In the genomic region with DNA sequence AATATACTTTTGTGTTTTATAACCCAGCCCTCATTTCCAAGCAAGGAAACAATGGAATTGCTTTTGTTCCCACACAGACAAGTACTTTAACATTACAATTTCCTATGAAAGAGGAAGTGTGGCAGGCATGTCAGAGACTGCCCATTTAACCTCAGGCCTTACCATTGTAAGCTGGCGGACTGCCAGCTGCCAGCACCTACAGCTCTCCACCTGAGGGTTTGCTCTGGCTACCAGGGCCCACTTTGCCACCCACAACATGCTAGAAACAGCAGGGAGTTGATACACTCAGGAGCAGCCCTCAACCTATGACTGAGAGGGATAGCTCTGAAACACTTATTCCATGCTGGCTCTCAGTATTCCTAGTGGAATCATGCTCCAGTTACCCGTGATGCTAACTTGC, we compare ENCODE assay signal across 21 cellular contexts.
DNase-seq lines count a peak whose midpoint lies in the region; TF ChIP-seq lines count a peak whose summit lies in the region.
"Had no signal": no experiment of that assay in that cellular context is flagged by ENCODE, and none has a peak within 500 bp of the region (broad histone marks: within the 10 kb centered on the region; RNA-seq: fewer than 3 reads in every experiment).

No MANE protein-coding gene starts in this region.

- no peak for TF ChIP-seq CTCF in mammary epithelial cell (conservative IDR thresholded peaks at IDR 0.05 in 1 of 2, IDR thresholded peaks at IDR 0.05 in 1 of 2; ENCODE audit: extremely low read depth in 1 of 2, insufficient read depth in 1 of 2, low read depth in 1 of 2, low read length in 2 of 2)

- H3K4me2 ChIP-seq in mammary epithelial cell (ENCODE audit: insufficient read depth, low read depth, low read length) (peak overlapping the region; percentile 18), Karpas-422 (ENCODE audit: low read depth, low read length, poor library complexity, severe bottlenecking) (no peak overlapping the region)
- H3K4me2 ChIP-seq: A549; BLaER1 treated with 17β-estradiol and CSF1 and Interleukin-3, amounts not matched to agents 10 nM and 100 nM; SK-N-SH had no signal

- dilution Hi-C loops in mammary epithelial cell (cut with HindIII; ENCODE audit: low sequenced_read_pairs), result no loop called here

- no peaks in the 10 kb centered on the region for H3K9me2 ChIP-seq in Karpas-422 (replicated peaks; ENCODE audit: insufficient read depth, low read length)
- H3K9me2 ChIP-seq: SK-N-SH had no signal

- H3K27me3 ChIP-seq in mammary epithelial cell (ENCODE audit: insufficient read depth, low read length), result no peaks in the 10 kb centered on the region
- H3K27me3 ChIP-seq in Karpas-422 (ENCODE audit: low read length), result no peaks in the 10 kb centered on the region
- H3K27me3 ChIP-seq: BLaER1 treated with 17β-estradiol and CSF1 and Interleukin-3, amounts not matched to agents 10 nM and 100 nM; pancreas; vagina had no signal

- H3K4me3 ChIP-seq in mammary epithelial cell (replicated peaks in 1 of 3; ENCODE audit: insufficient read depth in 1 of 3, low read depth in 2 of 3, low read length in 3 of 3) (no peak overlapping the region), Karpas-422 (ENCODE audit: low read length) (no peak overlapping the region)
- H3K4me3 ChIP-seq: A549; BLaER1 treated with 17β-estradiol and CSF1 and Interleukin-3, amounts not matched to agents 10 nM and 100 nM; colonic mucosa; pancreas; vagina had no signal

- no peaks in the 10 kb centered on the region for H3K9me3 ChIP-seq in mammary epithelial cell (replicated peaks; ENCODE audit: insufficient read depth, low read length)
- H3K9me3 ChIP-seq in Karpas-422 (ENCODE audit: low read length), result no peaks in the 10 kb centered on the region
- H3K9me3 ChIP-seq: A549, colonic mucosa, pancreas, SK-N-SH, vagina had no signal

- in situ Hi-C loops in mammary epithelial cell (cut with MboI; ENCODE audit: low sequenced_read_pairs in 2 of 2), result no loop called here

- intact Hi-C loops in mammary epithelial cell (cut with micrococcal nuclease), result no loop called here

- H2AFZ ChIP-seq in mammary epithelial cell (ENCODE audit: low read depth, low read length) (peak overlapping the region; percentile 5), Karpas-422 (ENCODE audit: low read length) (no peak overlapping the region)

- peaks cover 14% of the 10 kb centered on the region for H3K4me1 ChIP-seq in mammary epithelial cell (ENCODE audit: insufficient read depth, low read length)
- H3K4me1 ChIP-seq in Karpas-422 (ENCODE audit: low read length), result no peaks in the 10 kb centered on the region
- H3K4me1 ChIP-seq: A549; BLaER1 treated with 17β-estradiol and CSF1 and Interleukin-3, amounts not matched to agents 10 nM and 100 nM; colonic mucosa; vagina had no signal

- no peak overlapping the region for H3K9ac ChIP-seq in mammary epithelial cell (ENCODE audit: insufficient read depth, low read length)
- H3K9ac ChIP-seq in Karpas-422 (ENCODE audit: low read length), result no peak overlapping the region
- H3K9ac ChIP-seq: BLaER1 treated with 17β-estradiol and CSF1 and Interleukin-3, amounts not matched to agents 10 nM and 100 nM; SK-N-SH had no signal

- WGBS in mammary epithelial cell (ENCODE audit: low coverage, missing lambda C conversion rate), result 8% methylated on average over 1 of the region's 2 CpGs

- DNase-seq in NCI-H748 (lab: John Stamatoyannopoulos, UW; ENCODE audit: unreplicated experiment) (peak; percentile 49), NCI-H748 treated with DMSO at 0.1 percent for 48 hours (lab: John Stamatoyannopoulos, UW) (no peak), NCI-H1105 (lab: John Stamatoyannopoulos, UW) (peak; percentile 72), mammary epithelial cell (peak; percentile 45), renal cortical epithelial cell (ENCODE audit: low read depth) (peak; percentile 2), cerebellum (ENCODE audit: low spot score) (no peak), Karpas-422 (no peak)
- DNase-seq in activated CD8-positive, alpha-beta memory T cell treated with anti-CD3 and anti-CD28 coated beads, Interleukin-2, amount 50 U/mL, for 4 hours, result no peak
- DNase-seq: activated CD4-positive, alpha-beta T cell treated with anti-CD3 and anti-CD28 coated beads, Interleukin-2, amount 50 U/mL, for 1 hour; activated T-cell treated with anti-CD3 and anti-CD28 coated beads for 4 hours; colonic mucosa; left ventricle myocardium superior; naive B cell; NCI-H1092; PC-3; SK-N-SH; stimulated activated CD4-positive, alpha-beta T cell treated with anti-CD3 and anti-CD28 coated beads, Interleukin-4, amount 100 ng/mL, for 1 hour had no signal

- BruUV-seq in mammary epithelial cell (replicated peaks; lab: Mats Ljungman, UMichigan), result no TSS peak

- CTCF ChIA-PET in mammary epithelial cell (lab: Charles Lee; ENCODE audit: low non-redundant PET), result interaction anchor here (0.5 kb wide), 1 partner anchor 601 kb away, joined by 4 read pairs; no protein-coding TSS in a partner anchor

- H4K20me1 ChIP-seq in mammary epithelial cell (ENCODE audit: insufficient read depth, low read length), result no peaks in the 10 kb centered on the region
- H4K20me1 ChIP-seq in Karpas-422 (ENCODE audit: insufficient read depth, low read depth, low read length), result no peaks in the 10 kb centered on the region
- H4K20me1 ChIP-seq: BLaER1 treated with 17β-estradiol and CSF1 and Interleukin-3, amounts not matched to agents 10 nM and 100 nM had no signal

- H3K79me2 ChIP-seq in mammary epithelial cell (ENCODE audit: insufficient read depth, low read length) (no peaks in the 10 kb centered on the region), Karpas-422 (ENCODE audit: low read length) (no peaks in the 10 kb centered on the region)

- H3K36me3 ChIP-seq in mammary epithelial cell (ENCODE audit: insufficient read depth, low read length), result no peaks in the 10 kb centered on the region
- no peaks in the 10 kb centered on the region for H3K36me3 ChIP-seq in Karpas-422 (ENCODE audit: insufficient read depth, low read length)
- H3K36me3 ChIP-seq: BLaER1 treated with 17β-estradiol and CSF1 and Interleukin-3, amounts not matched to agents 10 nM and 100 nM; colonic mucosa; pancreas; vagina had no signal

- H3K27ac ChIP-seq in mammary epithelial cell (ENCODE audit: insufficient read depth, low read depth, low read length) (no peak overlapping the region), Karpas-422 (ENCODE audit: low read length) (no peak overlapping the region)
- H3K27ac ChIP-seq: A549; BLaER1 treated with 17β-estradiol and CSF1 and Interleukin-3, amounts not matched to agents 10 nM and 100 nM; colonic mucosa; pancreas; vagina had no signal

Comparison
In these comparisons a context has a peak if more than half of its experiments do, and no peak if none do; other contexts are left out.
1. DNase-seq: peak in NCI-H748 (single experiment), NCI-H1105 (single experiment), mammary epithelial cell (single experiment) and renal cortical epithelial cell (single experiment); none in NCI-H748 treated with DMSO at 0.1 percent for 48 hours (single experiment), cerebellum (single experiment), Karpas-422 (single experiment) and activated CD8-positive, alpha-beta memory T cell treated with anti-CD3 and anti-CD28 coated beads, Interleukin-2, amount 50 U/mL, for 4 hours (single experiment).